Comparison of ENCODE assay signal across 17 cellular contexts in the genomic region with DNA sequence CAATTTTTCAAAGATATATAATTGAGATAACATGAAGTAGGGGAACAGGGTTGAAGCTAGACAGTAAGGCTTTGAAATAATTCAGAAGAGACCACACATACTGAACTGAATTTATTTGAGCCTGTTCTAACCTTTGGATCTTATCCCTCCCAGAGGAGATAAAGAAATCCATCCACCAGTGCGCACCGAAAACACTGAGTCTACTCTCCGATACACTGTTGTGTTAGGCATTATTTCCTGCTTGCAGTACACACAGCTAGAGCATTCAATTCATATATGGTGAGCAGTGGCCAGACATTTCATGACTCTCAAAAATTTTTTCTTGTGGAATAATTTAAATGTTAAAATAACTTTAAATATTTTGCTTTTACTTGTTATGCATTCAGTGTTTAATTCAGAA.
DNase-seq lines count a peak whose midpoint lies in the region; ATAC-seq and TF ChIP-seq lines count a peak whose summit lies in the region.
"Had no signal": no experiment of that assay in that cellular context is flagged by ENCODE, and none has a peak within 500 bp of the region (broad histone marks: within the 10 kb centered on the region; RNA-seq: fewer than 3 reads in every experiment).

No MANE protein-coding gene starts in this region.

- no peak overlapping the region for H3K9ac ChIP-seq in colonic mucosa (ENCODE audit: low read depth in 2 of 2, low read length in 2 of 2)
- H3K9ac ChIP-seq: GM23248 had no signal

- no peak for TF ChIP-seq CTCF in colonic mucosa (IDR thresholded peaks at IDR 0.05)
- no peak for TF ChIP-seq CTCF in right lobe of liver (IDR thresholded peaks at IDR 0.05)
- no peak for TF ChIP-seq CTCF in breast epithelium (IDR thresholded peaks at IDR 0.05)

- DNase-seq in HuH-7 (ENCODE audit: low spot score) = peak; percentile 42
- DNase-seq in colonic mucosa = peak; percentile 32
- DNase-seq in right lobe of liver = no peak
- DNase-seq in SKM-1 (lab: John Stamatoyannopoulos, UW; ENCODE audit: unreplicated experiment) = no peak
- DNase-seq in breast epithelium (ENCODE audit: low spot score in 2 of 2) = no peak
- no peak for DNase-seq in GF-D8 (lab: John Stamatoyannopoulos, UW)
- DNase-seq: AML-193; CD4-positive, alpha-beta T cell; DMS153; DMS79; GDM1; GM23248; KBM-7 had no signal

- ATAC-seq in right lobe of liver = peak; percentile 64 to 76 (median 68)
- no peak for ATAC-seq in GM18505 (IDR thresholded peaks at IDR 0.05; ENCODE audit: unreplicated experiment)
- ATAC-seq: A549 had no signal

- no peaks in the 10 kb centered on the region for H3K9me3 ChIP-seq in colonic mucosa
- H3K9me3 ChIP-seq in right lobe of liver = no peaks in the 10 kb centered on the region
- H3K9me3 ChIP-seq in breast epithelium = no peaks in the 10 kb centered on the region
- H3K9me3 ChIP-seq: A549, HAP-1 had no signal

- TF ChIP-seq POLR2A in right lobe of liver (IDR thresholded peaks at IDR 0.05) (no peak), breast epithelium (IDR thresholded peaks at IDR 0.05) (no peak), GM18505 (IDR thresholded peaks at IDR 0.05; ENCODE audit: borderline replicate concordance, extremely low read depth, insufficient read depth, insufficient read length) (no peak)

- peak overlapping the region; percentile 72 for H3K27ac ChIP-seq in colonic mucosa
- peak overlapping the region in 1 of 3 donors; percentile 75 for H3K27ac ChIP-seq in right lobe of liver
- no peak overlapping the region for H3K27ac ChIP-seq in breast epithelium
- H3K27ac ChIP-seq: A549, C4-2B, GM23248 had no signal

- H3K4me3 ChIP-seq in colonic mucosa (no peak overlapping the region), right lobe of liver (no peak overlapping the region), breast epithelium (no peak overlapping the region)
- H3K4me3 ChIP-seq: A549, GM23248, HAP-1 had no signal

- H3K36me3 ChIP-seq in colonic mucosa (no peaks in the 10 kb centered on the region), right lobe of liver (no peaks in the 10 kb centered on the region), breast epithelium (no peaks in the 10 kb centered on the region)
- H3K36me3 ChIP-seq: HAP-1 had no signal

- H3K4me1 ChIP-seq in colonic mucosa = no peaks in the 10 kb centered on the region
- H3K4me1 ChIP-seq in right lobe of liver = peaks cover 0 to 11% (median 2%) of the 10 kb centered on the region in 4 donors
- H3K4me1 ChIP-seq in breast epithelium = no peaks in the 10 kb centered on the region
- H3K4me1 ChIP-seq: A549, HAP-1 had no signal

- 51% methylated on average over 3 of the region's 3 CpGs for WGBS in right lobe of liver (ENCODE audit: insufficient coverage, low coverage, low lambda C conversion rate, missing lambda C conversion rate)

- no peaks in the 10 kb centered on the region for H3K27me3 ChIP-seq in colonic mucosa
- H3K27me3 ChIP-seq in right lobe of liver = no peaks in the 10 kb centered on the region
- H3K27me3 ChIP-seq in breast epithelium = no peaks in the 10 kb centered on the region

- intact Hi-C loops in colonic mucosa (cut with DNase I) = no loop called here
- intact Hi-C loops in right lobe of liver (cut with DNase I) = no loop called here
- intact Hi-C loops in breast epithelium (cut with DNase I; ENCODE audit: low total_unique reads) = no loop called here

Comparison
In these comparisons a context has a peak if more than half of its experiments do, and no peak if none do; other contexts are left out.
1. DNase-seq: peak in HuH-7 (single experiment) and colonic mucosa (single experiment); none in right lobe of liver (0 of 3), SKM-1 (single experiment), breast epithelium (0 of 2) and GF-D8 (single experiment).